In genomic region chr22:31085493-31085824, GRCh38 we compare ENCODE assay signal across 8 cellular contexts. TPM values are rescaled to one million over a fixed set of nuclear protein-coding genes. Genes with fewer than 3 reads are reported as not detected.
DNase-seq lines count a peak whose midpoint lies in the region; ATAC-seq and TF ChIP-seq lines count a peak whose summit lies in the region.

No MANE protein-coding gene starts in this region.

- H3F3A ChIP-seq in MM.1S (ENCODE audit: insufficient read depth, low read length): peaks cover 17% of the 10 kb centered on the region; the same call in 1 of the 2 replicates

- no peak for ATAC-seq in HG03280 (IDR thresholded peaks at IDR 0.05; ENCODE audit: unreplicated experiment)
- ATAC-seq in GM18867 (IDR thresholded peaks at IDR 0.05; ENCODE audit: unreplicated experiment): no peak

- peaks cover 28% of the 10 kb centered on the region for H3K79me2 ChIP-seq in MM.1S (ENCODE audit: low read length)

- H3K27ac ChIP-seq in MM.1S (ENCODE audit: low read length): peak overlapping the region; percentile 86; the same call in 1 of the 2 replicates
- H3K27ac ChIP-seq in duodenal mucosa (ENCODE audit: low read depth, low read length): peak overlapping the region; percentile 89
- peak overlapping the region; percentile 97 for H3K27ac ChIP-seq in vagina

- intact Hi-C loops in vagina (cut with DNase I): loop anchor here (2.0 kb wide), 1 partner anchor 137 kb away; no protein-coding TSS in a partner anchor

- peak overlapping the region; percentile 99 for H2AFZ ChIP-seq in MM.1S (ENCODE audit: low read length)

- H3K36me3 ChIP-seq in MM.1S (replicated peaks; ENCODE audit: insufficient read depth, low read length) (no peaks in the 10 kb centered on the region), duodenal mucosa (ENCODE audit: control insufficient read depth in 1 of 2, insufficient read depth in 2 of 2, low read length in 2 of 2) (peaks cover 7 to 31% of the 10 kb centered on the region in 2 donors), vagina (peaks cover 0 to 29% of the 10 kb centered on the region in 2 donors)

- peak overlapping the region; percentile 98 for H3K4me2 ChIP-seq in MM.1S (ENCODE audit: low read depth, low read length)

- TF ChIP-seq POLR2A in vagina (IDR thresholded peaks at IDR 0.05): no peak

- TF ChIP-seq CTCF in AG09309 (IDR thresholded peaks at IDR 0.05; ENCODE audit: control insufficient read depth, insufficient read depth, low read depth, low read length, missing control alignments) (no peak), MM.1S (IDR thresholded peaks at IDR 0.05; ENCODE audit: low read length) (no peak), vagina (IDR thresholded peaks at IDR 0.05) (no peak)

- H4K20me1 ChIP-seq in MM.1S (ENCODE audit: insufficient read depth, low read length): no peaks in the 10 kb centered on the region

- H3K27me3 ChIP-seq in MM.1S (replicated peaks; ENCODE audit: insufficient read depth, low read length) (no peaks in the 10 kb centered on the region), duodenal mucosa (ENCODE audit: control insufficient read depth in 1 of 2, insufficient read depth in 2 of 2, low read length in 2 of 2) (no peaks in the 10 kb centered on the region), vagina (no peaks in the 10 kb centered on the region)

- H3K4me1 ChIP-seq in MM.1S (ENCODE audit: low read length) (peaks cover 24% of the 10 kb centered on the region), duodenal mucosa (ENCODE audit: control insufficient read depth in 1 of 2, insufficient read depth in 2 of 2, low read length in 2 of 2) (peaks cover 47 to 50% of the 10 kb centered on the region in 2 donors), vagina (peaks cover 75% of the 10 kb centered on the region)

- no peak for DNase-seq in AG09309 (ENCODE audit: low read depth)
- no peak for DNase-seq in MM.1S
- peak; percentile 80 for DNase-seq in midbrain (lab: John Stamatoyannopoulos, UW)
- DNase-seq in vagina (ENCODE audit: extremely low spot score in 2 of 2): no peak
- DNase-seq in AG08396 (ENCODE audit: low spot score): no peak

- H3K9me3 ChIP-seq in MM.1S (replicated peaks; ENCODE audit: insufficient read depth, low read length): no peaks in the 10 kb centered on the region
- no peaks in the 10 kb centered on the region for H3K9me3 ChIP-seq in duodenal mucosa (ENCODE audit: control insufficient read depth in 1 of 2, low read length in 2 of 2)
- no peaks in the 10 kb centered on the region for H3K9me3 ChIP-seq in vagina

- H3K4me3 ChIP-seq in AG09309 (ENCODE audit: control insufficient read depth, low read depth, low read length) (peak overlapping the region; percentile 74), MM.1S (ENCODE audit: low read length) (peak overlapping the region; percentile 96), duodenal mucosa (ENCODE audit: low read depth in 1 of 2, low read length in 2 of 2) (peak overlapping the region; percentile 87 to 93), vagina (peak overlapping the region; percentile 64 to 90)

- H3K9ac ChIP-seq in MM.1S (ENCODE audit: low read length) (peak overlapping the region; percentile 97; the same call in 1 of the 2 replicates), duodenal mucosa (ENCODE audit: low read depth in 1 of 2, low read length in 2 of 2) (peak overlapping the region; percentile 76 to 94)

- H3K9me2 ChIP-seq in MM.1S (replicated peaks; ENCODE audit: insufficient read depth, low read length): no peaks in the 10 kb centered on the region

RNA-seq across cellular contexts. Expression of gene SMTN, which starts 4.3 kb away (rescaled TPM):
- total RNA-seq in vagina: 199 TPM

RNA-seq across cellular contexts. Expression of gene SELENOM, which starts 21.9 kb away (rescaled TPM):
- total RNA-seq in vagina: 941 TPM

RNA-seq across cellular contexts. Expression of gene INPP5J, which starts 37.3 kb away (rescaled TPM):
- total RNA-seq in vagina: 5.9 TPM

RNA-seq across cellular contexts. Expression of gene PLA2G3, which starts 54.8 kb away (rescaled TPM):
- total RNA-seq in vagina: 6.1 TPM
